Comparison of ENCODE assay signal across 9 cellular contexts in genomic region chrX:130109429-130110378, GRCh38. TPM values are rescaled to one million over a fixed set of nuclear protein-coding genes. Genes with fewer than 3 reads are reported as not detected.
DNase-seq lines count a peak whose midpoint lies in the region; FAIRE-seq and TF ChIP-seq lines count a peak whose summit lies in the region.
"Had no signal": no experiment of that assay in that cellular context is flagged by ENCODE, and none has a peak within 500 bp of the region (broad histone marks: within the 10 kb centered on the region; RNA-seq: fewer than 3 reads in every experiment).

No MANE protein-coding gene starts in this region.

- H3K4me3 ChIP-seq in HUES64 (ENCODE audit: low read length): peak overlapping the region; percentile 44
- H3K4me3 ChIP-seq in adipocyte (ENCODE audit: low read length): peak overlapping the region; percentile 80
- peak overlapping the region; percentile 45 to 55 for H3K4me3 ChIP-seq in kidney (ENCODE audit: low read length in 2 of 2)
- H3K4me3 ChIP-seq in suprapubic skin: peak overlapping the region; percentile 66

- H3K36me3 ChIP-seq in HUES64 (ENCODE audit: insufficient read depth, low read length) (no peaks in the 10 kb centered on the region), adipocyte (ENCODE audit: control insufficient read depth, insufficient read depth, low read length, severe bottlenecking) (no peaks in the 10 kb centered on the region), kidney (ENCODE audit: control insufficient read depth in 1 of 2, insufficient read depth in 2 of 2, low read length in 2 of 2) (no peaks in the 10 kb centered on the region), suprapubic skin (no peaks in the 10 kb centered on the region)

- no peak for TF ChIP-seq POLR2A in suprapubic skin (IDR thresholded peaks at IDR 0.05)

- WGBS in HUES64: 4% methylated on average over 81 of the region's 81 CpGs
- 34% methylated on average over 21 of the region's 81 CpGs for WGBS in suprapubic skin

- TF ChIP-seq CTCF in kidney (IDR thresholded peaks at IDR 0.05; ENCODE audit: borderline replicate concordance, extremely low read depth, insufficient read depth) (no peak), suprapubic skin (IDR thresholded peaks at IDR 0.05) (no peak)

- H3K9ac ChIP-seq in HUES64 (ENCODE audit: low read depth, low read length) (no peak overlapping the region), adipocyte (ENCODE audit: low read length) (peak overlapping the region; percentile 87), kidney (ENCODE audit: low read length in 2 of 2) (peak overlapping the region; percentile 24 to 55)

- peaks cover 12% of the 10 kb centered on the region for H3K4me1 ChIP-seq in HUES64 (ENCODE audit: insufficient read depth, low read length)
- peaks cover 29% of the 10 kb centered on the region for H3K4me1 ChIP-seq in adipocyte (ENCODE audit: control insufficient read depth, insufficient read depth, low read length)
- peaks cover 0 to 3% of the 10 kb centered on the region in 2 donors for H3K4me1 ChIP-seq in kidney (ENCODE audit: control insufficient read depth in 1 of 2, insufficient read depth in 1 of 2, low read depth in 1 of 2, low read length in 2 of 2)
- H3K4me1 ChIP-seq in suprapubic skin: peaks cover 38% of the 10 kb centered on the region

- TF ChIP-seq EP300 in suprapubic skin (IDR thresholded peaks at IDR 0.05): no peak

- intact Hi-C loops in kidney (cut with DNase I): no loop called here

- no peak overlapping the region for H3K27ac ChIP-seq in HUES64 (ENCODE audit: low read depth, low read length)
- H3K27ac ChIP-seq in kidney (ENCODE audit: low read depth in 2 of 2, low read length in 2 of 2): peak overlapping the region; percentile 57 to 77
- H3K27ac ChIP-seq in suprapubic skin: peak overlapping the region; percentile 95

- FAIRE-seq in kidney (lab: Jason Lieb, UNC): no peak
- FAIRE-seq: endometrium had no signal

- H3K27me3 ChIP-seq in HUES64 (ENCODE audit: insufficient read depth, low read length) (peaks cover 38% of the 10 kb centered on the region), adipocyte (replicated peaks; ENCODE audit: control insufficient read depth, insufficient read depth, low read length) (no peaks in the 10 kb centered on the region), suprapubic skin (no peaks in the 10 kb centered on the region)

- H3K9me3 ChIP-seq in HUES64 (ENCODE audit: insufficient read depth, low read depth, low read length): no peaks in the 10 kb centered on the region
- no peaks in the 10 kb centered on the region for H3K9me3 ChIP-seq in adipocyte (ENCODE audit: control insufficient read depth, low read length)
- no peaks in the 10 kb centered on the region for H3K9me3 ChIP-seq in kidney (ENCODE audit: control insufficient read depth in 1 of 2, low read length in 2 of 2)
- no peaks in the 10 kb centered on the region for H3K9me3 ChIP-seq in suprapubic skin

- DNase-seq in NCI-H2227 (lab: John Stamatoyannopoulos, UW; ENCODE audit: unreplicated experiment) (peak; percentile 55), NCI-H2227 treated with DMSO at 0.1 percent for 48 hours (lab: John Stamatoyannopoulos, UW) (no peak), adipocyte (ENCODE audit: low read depth) (peak; percentile 61), kidney (peak; percentile 76), suprapubic skin (ENCODE audit: low spot score in 2 of 2) (no peak), NCI-H1930 (lab: John Stamatoyannopoulos, UW) (no peak), iPS-NIHi11 (ENCODE audit: low spot score) (no peak)

RNA-seq across cellular contexts. Expression of gene ELF4, which starts 0.6 kb away (rescaled TPM):
- 0.40 TPM for polyA plus RNA-seq in HUES64 (2013, experiment 1 of 2)
- 0.82 TPM for polyA plus RNA-seq in HUES64 (2013, experiment 2 of 2)
- total RNA-seq in kidney (18.0 TPM), suprapubic skin (10 to 100 TPM; 17.3 to 26.3 (median 21.6) TPM)
- 2.6 TPM for polyA plus RNA-seq in kidney (ENCODE audit: insufficient read depth, low read depth, low replicate concordance)

RNA-seq across cellular contexts. Expression of gene AIFM1, which starts 55.9 kb away (rescaled TPM):
- 34.4 TPM for polyA plus RNA-seq in HUES64 (2013, experiment 1 of 2)
- 36.2 TPM for polyA plus RNA-seq in HUES64 (2013, experiment 2 of 2)
- 55.0 TPM for total RNA-seq in kidney
- 255 TPM for polyA plus RNA-seq in kidney (ENCODE audit: insufficient read depth, low read depth, low replicate concordance)
- total RNA-seq in suprapubic skin: 10 to 100 TPM in 1 of 4 donors, 1 to 10 TPM in 3; 7.6 to 11.9 (median 9.3) TPM

Comparison
In these comparisons a context has a peak if more than half of its experiments do, and no peak if none do; other contexts are left out.
1. DNase-seq: peak in NCI-H2227 (single experiment), adipocyte (single experiment) and kidney (single experiment); none in NCI-H2227 treated with DMSO at 0.1 percent for 48 hours (single experiment), suprapubic skin (0 of 2), NCI-H1930 (0 of 2) and iPS-NIHi11 (single experiment).
2. Peak in every context shown above with its lines, with median percentiles within 50 percentile points of each other: H3K4me3 ChIP-seq.